5 cellular contexts compared by ENCODE assay signal in the genomic region with DNA sequence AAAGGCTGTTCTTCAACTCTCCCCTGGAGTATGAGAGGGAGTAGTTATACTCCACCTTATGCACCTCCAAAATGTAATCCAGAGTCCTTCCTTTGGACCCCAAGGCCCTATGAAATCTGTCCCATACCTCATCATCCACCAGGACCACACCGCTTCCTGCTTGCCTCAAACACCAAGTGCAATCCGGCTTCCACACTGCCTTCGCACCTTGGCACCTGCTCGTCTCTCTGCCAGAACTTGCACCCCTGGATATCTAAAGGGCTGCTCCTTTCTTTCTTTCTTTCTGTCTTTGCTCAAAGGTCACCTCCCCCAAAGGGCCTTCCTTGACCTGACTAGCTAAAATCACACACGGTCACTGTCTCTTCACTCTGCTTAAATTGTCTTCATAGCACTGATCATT.
"Had no signal": no experiment of that assay in that cellular context is flagged by ENCODE, and none has a peak within 500 bp of the region (broad histone marks: within the 10 kb centered on the region; RNA-seq: fewer than 3 reads in every experiment).

No MANE protein-coding gene starts in this region.

- H3K4me3 ChIP-seq: K562 had no signal

- H3K27ac ChIP-seq: HL-60 had no signal

- DNase-seq: IMR-90 had no signal

- ATAC-seq: HepG2, K562 had no signal

- FAIRE-seq: HepG2, HTR-8/SVneo, K562 had no signal
